Comparison of ENCODE assay signal across 29 cellular contexts in the genomic region with DNA sequence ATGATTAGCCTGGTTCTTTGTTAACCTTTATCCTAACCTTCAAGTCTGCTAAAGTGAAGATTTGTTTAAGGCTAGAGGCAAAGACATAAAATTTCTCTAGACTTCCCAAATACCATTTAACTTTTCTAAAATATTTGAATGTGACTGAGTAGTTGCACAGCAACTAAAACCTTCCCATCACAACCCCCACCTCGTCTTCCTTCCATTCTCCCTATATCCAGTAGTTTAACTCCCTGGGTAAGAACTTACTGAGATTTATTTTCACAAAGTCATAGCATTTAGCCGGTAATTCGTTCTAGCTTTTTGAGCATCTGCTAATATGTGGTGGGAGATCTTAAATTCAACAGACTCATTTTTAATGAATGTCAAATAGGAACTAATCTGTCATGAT.
DNase-seq lines count a peak whose midpoint lies in the region; ATAC-seq, FAIRE-seq and TF ChIP-seq lines count a peak whose summit lies in the region.
"Had no signal": no experiment of that assay in that cellular context is flagged by ENCODE, and none has a peak within 500 bp of the region (broad histone marks: within the 10 kb centered on the region; RNA-seq: fewer than 3 reads in every experiment).

No MANE protein-coding gene starts in this region.

- H3K79me1 ChIP-seq in H1 (ENCODE audit: low read depth, low read length) = no peaks in the 10 kb centered on the region

- intact Hi-C loops in PC-3 (cut with micrococcal nuclease) = no loop called here
- intact Hi-C loops in ovary (cut with DNase I) = no loop called here
- intact Hi-C loops in aorta (cut with DNase I) = no loop called here

- no peaks in the 10 kb centered on the region for H3K36me3 ChIP-seq in ACC112 (ENCODE audit: insufficient read depth, low read length)
- no peaks in the 10 kb centered on the region for H3K36me3 ChIP-seq in PC-3 (ENCODE audit: low read depth, low read length)
- no peaks in the 10 kb centered on the region for H3K36me3 ChIP-seq in H1 (ENCODE audit: control insufficient read depth in 2 of 4, insufficient read depth in 4 of 4, low read length in 3 of 4)
- H3K36me3 ChIP-seq in ovary = no peaks in the 10 kb centered on the region
- H3K36me3 ChIP-seq in aorta (ENCODE audit: control insufficient read depth in 1 of 2, insufficient read depth in 2 of 2, low read length in 1 of 2) = no peaks in the 10 kb centered on the region
- H3K36me3 ChIP-seq: thoracic aorta had no signal

- no peak overlapping the region for H4K8ac ChIP-seq in H1 (ENCODE audit: extremely low read depth, insufficient read depth, low read length)

- H4K5ac ChIP-seq in H1 (ENCODE audit: insufficient read length, low read depth, low read length) = no peak overlapping the region

- no peak overlapping the region for H2BK15ac ChIP-seq in H1 (ENCODE audit: low read length)

- H3K79me2 ChIP-seq in ACC112 (ENCODE audit: control insufficient read depth, insufficient read depth, low read length, unreplicated experiment) (no peaks in the 10 kb centered on the region), PC-3 (ENCODE audit: low read length) (no peaks in the 10 kb centered on the region), H1 (ENCODE audit: control insufficient read depth in 1 of 2, insufficient read depth in 2 of 2, low read length in 2 of 2) (no peaks in the 10 kb centered on the region)
- H3K79me2 ChIP-seq: parathyroid adenoma had no signal

- TF ChIP-seq RAD21 in H1 (IDR thresholded peaks at IDR 0.05 in 1 of 2, conservative IDR thresholded peaks at IDR 0.05 in 1 of 2; ENCODE audit: low read depth in 2 of 2, low read length in 2 of 2) = no peak

- TF ChIP-seq POLR2A in H1 (IDR thresholded peaks at IDR 0.05; ENCODE audit: control extremely low read depth in 1 of 2, low read depth in 2 of 2, low read length in 2 of 2) (no peak), ovary (IDR thresholded peaks at IDR 0.05) (no peak)

- no peak overlapping the region for H2AK5ac ChIP-seq in H1 (ENCODE audit: low read depth, low read length)

- no peak overlapping the region for H3K18ac ChIP-seq in H1 (ENCODE audit: extremely low read depth, low read length)

- no peak for FAIRE-seq in H1 (lab: Jason Lieb, UNC)
- FAIRE-seq: kidney had no signal

- peaks cover 29% of the 10 kb centered on the region for H3K4me1 ChIP-seq in ACC112 (ENCODE audit: control insufficient read depth, insufficient read depth, low read length, unreplicated experiment)
- H3K4me1 ChIP-seq in PC-3 (ENCODE audit: insufficient read depth, low read length) = peaks cover 19% of the 10 kb centered on the region
- peaks cover 0 to 14% (median 5%) of the 10 kb centered on the region in 4 experiments; a peak in 4 of 7 replicates for H3K4me1 ChIP-seq in H1 (replicated peaks in 1 of 4; ENCODE audit: control insufficient read depth in 3 of 4, insufficient read depth in 4 of 4, low read length in 3 of 4)
- peaks cover 2% of the 10 kb centered on the region for H3K4me1 ChIP-seq in ovary (ENCODE audit: insufficient read depth)
- H3K4me1 ChIP-seq in aorta (ENCODE audit: control insufficient read depth in 1 of 2, insufficient read depth in 2 of 2, low read length in 2 of 2) = no peaks in the 10 kb centered on the region
- H3K4me1 ChIP-seq: parathyroid adenoma had no signal

- H3K27ac ChIP-seq in ACC112 (ENCODE audit: low read depth, low read length) = peak overlapping the region; percentile 91
- no peak overlapping the region for H3K27ac ChIP-seq in PC-3 (ENCODE audit: low read length)
- H3K27ac ChIP-seq in H1 (ENCODE audit: low read depth, low read length) = no peak overlapping the region
- H3K27ac ChIP-seq in ovary = no peak overlapping the region
- no peak overlapping the region for H3K27ac ChIP-seq in substantia nigra (ENCODE audit: low read depth, low read length, poor library complexity, severe bottlenecking)
- H3K27ac ChIP-seq in aorta (ENCODE audit: low read depth in 1 of 2, low read length in 2 of 2) = no peak overlapping the region
- H3K27ac ChIP-seq: parathyroid adenoma, thoracic aorta had no signal

- ATAC-seq in PC-3 (no peak), HG03442 (IDR thresholded peaks at IDR 0.05; ENCODE audit: unreplicated experiment) (no peak), aorta (ENCODE audit: low FRiP score) (no peak)
- ATAC-seq: activated CD8-positive, alpha-beta memory T cell treated with anti-CD3 and anti-CD28 coated beads, Interleukin-2, amount 10 ng/mL, durations not matched to agents 7 days and 5 days; activated T-cell treated with anti-CD3 and anti-CD28 coated beads, Interleukin-2, amount 50 U/mL, for 4 hours had no signal

- TF ChIP-seq EP300 in H1 (IDR thresholded peaks at IDR 0.05; ENCODE audit: borderline replicate concordance in 1 of 2, low read depth in 2 of 2, low read length in 2 of 2) = no peak
- no peak for TF ChIP-seq EP300 in ovary (IDR thresholded peaks at IDR 0.05)

- no peaks in the 10 kb centered on the region for H3K23me2 ChIP-seq in H1 (ENCODE audit: low read depth, low read length)

- H3K56ac ChIP-seq in H1 (replicated peaks; ENCODE audit: insufficient read length, low read depth, low read length) = no peak overlapping the region

- H3K4me2 ChIP-seq in PC-3 (ENCODE audit: low read length) (peak overlapping the region; percentile 62; the same call in 1 of the 2 replicates), H1 (ENCODE audit: insufficient read depth in 1 of 2, low read depth in 2 of 2, low read length in 2 of 2) (0 out of 4 replicates have a peak overlapping the region, but pooled peaks of 1 of the 2 experiments have one; percentile 49)

- H3K9me2 ChIP-seq in PC-3 (replicated peaks; ENCODE audit: low read length) = no peaks in the 10 kb centered on the region

- no peak overlapping the region for H2BK5ac ChIP-seq in H1 (ENCODE audit: low read depth, low read length)

- no peaks in the 10 kb centered on the region for H4K20me1 ChIP-seq in PC-3 (ENCODE audit: low read length)
- no peaks in the 10 kb centered on the region for H4K20me1 ChIP-seq in H1 (replicated peaks in 1 of 2; ENCODE audit: control insufficient read depth in 1 of 2, insufficient read depth in 2 of 2, low read length in 2 of 2)

- H3K27ac Mint-ChIP-seq in nephron = peak overlapping the region; percentile 2 to 52 (median 28)
- H3K27ac Mint-ChIP-seq: activated CD8-positive, alpha-beta memory T cell treated with anti-CD3 and anti-CD28 coated beads, Interleukin-2, amount 10 ng/mL, durations not matched to agents 7 days and 5 days; activated naive CD8-positive, alpha-beta T cell treated with anti-CD3 and anti-CD28 coated beads for 36 hours; natural killer cell; stimulated activated naive CD8-positive, alpha-beta T cell treated with anti-CD3 and anti-CD28 coated beads, Interleukin-15, Interleukin-2, amounts not matched to agents 100 ng/mL and 50 ng/mL, for 24 hours had no signal

- POLR2A ChIA-PET in PC-3 (lab: Charles Lee; ENCODE audit: unreplicated experiment) (no interaction called here), H1 (lab: Charles Lee; ENCODE audit: partially characterized antibody) (no interaction called here)

- H3K27me3 Mint-ChIP-seq in nephron (ENCODE audit: low read depth) = no peaks in the 10 kb centered on the region

- H3K14ac ChIP-seq in H1 (ENCODE audit: insufficient read length) = no peak overlapping the region

- H3K4me1 Mint-ChIP-seq in nephron = peaks cover 18% of the 10 kb centered on the region
- H3K4me1 Mint-ChIP-seq: activated CD8-positive, alpha-beta memory T cell treated with anti-CD3 and anti-CD28 coated beads, Interleukin-2, amount 10 ng/mL, durations not matched to agents 7 days and 5 days; activated naive CD8-positive, alpha-beta T cell treated with anti-CD3 and anti-CD28 coated beads for 36 hours; natural killer cell had no signal

- H2BK20ac ChIP-seq in H1 (ENCODE audit: low read length) = no peak overlapping the region

- H2BK12ac ChIP-seq in H1 (ENCODE audit: low read depth, low read length) = no peak overlapping the region

- CTCF ChIA-PET in PC-3 (lab: Charles Lee) = no interaction called here
- CTCF ChIA-PET in H1 (lab: Charles Lee; ENCODE audit: partially characterized antibody) = no interaction called here

- DNase-seq in PC-3 (no peak), H1 (ENCODE audit: low read depth in 1 of 2, low spot score in 2 of 2) (no peak), ovary (no peak), substantia nigra (lab: John Stamatoyannopoulos, UW) (no peak), aorta (no peak)
- DNase-seq: activated CD4-positive, alpha-beta T cell treated with anti-CD3 and anti-CD28 coated beads, Interleukin-2, amount 50 U/mL, for 4 hours; activated CD8-positive, alpha-beta memory T cell treated with anti-CD3 and anti-CD28 coated beads, Interleukin-2, amount 10 ng/mL, durations not matched to agents 7 days and 5 days; activated gamma-delta T cell; activated naive CD8-positive, alpha-beta T cell treated with anti-CD3 and anti-CD28 coated beads for 36 hours; activated T-cell treated with anti-CD3 and anti-CD28 coated beads, Interleukin-2, amount 50 U/mL, for 4 hours; central memory CD4-positive, alpha-beta T cell; DMS 273 treated with DMSO at 0.1 percent for 48 hours; glutamatergic neuron; GOT3; Karpas-422; kidney; mucosa of descending colon; natural killer cell; NCI-H2081 treated with DMSO at 0.1 percent for 48 hours; NCI-H2227 treated with DMSO at 0.1 percent for 48 hours; NCI-H748 treated with DMSO at 0.1 percent for 48 hours; retina; stimulated activated CD4-positive, alpha-beta T cell treated with anti-CD3 and anti-CD28 coated beads, Interleukin-1b, Interleukin-23, amount 100 ng/mL, for 48 hours had no signal

- H3K9me3 ChIP-seq in PC-3 (ENCODE audit: low read length) (no peaks in the 10 kb centered on the region), H1 (ENCODE audit: insufficient read depth in 2 of 2, low read depth in 1 of 2, low read length in 1 of 2) (no peaks in the 10 kb centered on the region), ovary (no peaks in the 10 kb centered on the region), aorta (ENCODE audit: control insufficient read depth, low read length) (no peaks in the 10 kb centered on the region)
- H3K9me3 ChIP-seq: mucosa of descending colon, thoracic aorta had no signal

- no peak overlapping the region for H3K9ac ChIP-seq in PC-3 (ENCODE audit: low read length)
- no peak overlapping the region for H3K9ac ChIP-seq in H1 (replicated peaks in 1 of 4; ENCODE audit: extremely low read depth in 1 of 4, low read depth in 3 of 4, low read length in 3 of 4)
- H3K9ac ChIP-seq: parathyroid adenoma had no signal

- no peak overlapping the region for H3K23ac ChIP-seq in H1 (ENCODE audit: insufficient read length)

- H3K4me3 Mint-ChIP-seq in nephron = no peak overlapping the region
- H3K4me3 Mint-ChIP-seq: activated CD8-positive, alpha-beta memory T cell treated with anti-CD3 and anti-CD28 coated beads, Interleukin-2, amount 10 ng/mL, durations not matched to agents 7 days and 5 days; activated naive CD8-positive, alpha-beta T cell treated with anti-CD3 and anti-CD28 coated beads for 36 hours; activated T-cell treated with anti-CD3 and anti-CD28 coated beads, Interleukin-2, amount 50 U/mL, for 4 hours; natural killer cell; stimulated activated naive CD8-positive, alpha-beta T cell treated with anti-CD3 and anti-CD28 coated beads, Interleukin-15, Interleukin-2, amounts not matched to agents 100 ng/mL and 50 ng/mL, for 24 hours had no signal

- H3K4me3 ChIP-seq in ACC112 (ENCODE audit: low read depth, low read length) = peak overlapping the region; percentile 2; the same call in 1 of the 2 replicates
- no peak overlapping the region for H3K4me3 ChIP-seq in PC-3 (ENCODE audit: low read length)
- no peak overlapping the region for H3K4me3 ChIP-seq in H1 (ENCODE audit: extremely low read depth in 1 of 4, insufficient read depth in 2 of 4, low read depth in 3 of 4, low read length in 4 of 4)
- H3K4me3 ChIP-seq in ovary = no peak overlapping the region
- H3K4me3 ChIP-seq in aorta (ENCODE audit: low read length in 2 of 2) = no peak overlapping the region
- H3K4me3 ChIP-seq: mucosa of descending colon, thoracic aorta had no signal

- peaks cover 3% of the 10 kb centered on the region for H3K9me3 Mint-ChIP-seq in nephron
- H3K9me3 Mint-ChIP-seq: activated naive CD8-positive, alpha-beta T cell treated with anti-CD3 and anti-CD28 coated beads for 36 hours; activated T-cell treated with anti-CD3 and anti-CD28 coated beads, Interleukin-2, amount 50 U/mL, for 4 hours; natural killer cell; stimulated activated naive CD8-positive, alpha-beta T cell treated with anti-CD3 and anti-CD28 coated beads, Interleukin-15, Interleukin-2, amounts not matched to agents 100 ng/mL and 50 ng/mL, for 24 hours had no signal

- no peak overlapping the region for H3K4ac ChIP-seq in H1 (replicated peaks; ENCODE audit: insufficient read length, low read depth, low read length)

- BruUV-seq in PC-3 (replicated peaks; lab: Mats Ljungman, UMichigan) = no TSS peak

- H4K91ac ChIP-seq in H1 (replicated peaks; ENCODE audit: insufficient read length, low read length) = no peak overlapping the region

- H3F3A ChIP-seq in PC-3 (ENCODE audit: low read length, unreplicated experiment) = no peaks in the 10 kb centered on the region

- H2AFZ ChIP-seq in ACC112 (ENCODE audit: low read length, unreplicated experiment) = peak overlapping the region; percentile 32
- H2AFZ ChIP-seq in PC-3 (ENCODE audit: low read length) = no peak overlapping the region
- H2AFZ ChIP-seq in H1 (ENCODE audit: low read length) = peak overlapping the region; percentile 94

- H2BK120ac ChIP-seq in H1 (replicated peaks; ENCODE audit: low read depth, low read length) = no peak overlapping the region

- no peaks in the 10 kb centered on the region for H3K36me3 Mint-ChIP-seq in nephron (ENCODE audit: low read depth)
- H3K36me3 Mint-ChIP-seq: activated CD8-positive, alpha-beta memory T cell treated with anti-CD3 and anti-CD28 coated beads, Interleukin-2, amount 10 ng/mL, durations not matched to agents 7 days and 5 days; activated naive CD8-positive, alpha-beta T cell treated with anti-CD3 and anti-CD28 coated beads for 36 hours; natural killer cell had no signal

- 75% methylated on average over 3 of the region's 3 CpGs; no CpG with 5 or more reads in 1 of the 2 experiments for WGBS in H1 (ENCODE audit: extremely low coverage in 1 of 2, insufficient coverage in 1 of 2, insufficient read length in 1 of 2, insufficient replicate concordance in 2 of 2, low coverage in 1 of 2, low lambda C conversion rate in 2 of 2, missing lambda C conversion rate in 1 of 2), 2 experiments
- 42 to 52% (median 42%) methylated on average over 3 of the region's 3 CpGs for WGBS in ovary, 3 donors
- 56 to 59% methylated on average over 3 of the region's 3 CpGs for WGBS in aorta, 2 donors

- TF ChIP-seq CTCF in PC-3 (conservative IDR thresholded peaks at IDR 0.05; ENCODE audit: low read depth, low read length) (no peak), H1 (IDR thresholded peaks at IDR 0.05; ENCODE audit: control extremely low read depth in 1 of 3, insufficient read depth in 1 of 3, low read depth in 1 of 3, low read length in 3 of 3) (no peak), nephron (IDR thresholded peaks at IDR 0.05; ENCODE audit: unreplicated experiment in 3 of 3) (no peak), ovary (IDR thresholded peaks at IDR 0.05) (no peak)

- H3K27me3 ChIP-seq in ACC112 (ENCODE audit: insufficient read depth, low read length) (no peaks in the 10 kb centered on the region), PC-3 (ENCODE audit: low read length) (no peaks in the 10 kb centered on the region), H1 (replicated peaks in 1 of 4; ENCODE audit: control insufficient read depth in 3 of 4, extremely low read depth in 1 of 4, insufficient read depth in 3 of 4, low read length in 3 of 4) (no peaks in the 10 kb centered on the region), ovary (no peaks in the 10 kb centered on the region), aorta (ENCODE audit: control insufficient read depth in 1 of 2, insufficient read depth in 2 of 2, low read length in 1 of 2) (no peaks in the 10 kb centered on the region)
